30 cellular contexts compared by ENCODE assay signal in the genomic region with DNA sequence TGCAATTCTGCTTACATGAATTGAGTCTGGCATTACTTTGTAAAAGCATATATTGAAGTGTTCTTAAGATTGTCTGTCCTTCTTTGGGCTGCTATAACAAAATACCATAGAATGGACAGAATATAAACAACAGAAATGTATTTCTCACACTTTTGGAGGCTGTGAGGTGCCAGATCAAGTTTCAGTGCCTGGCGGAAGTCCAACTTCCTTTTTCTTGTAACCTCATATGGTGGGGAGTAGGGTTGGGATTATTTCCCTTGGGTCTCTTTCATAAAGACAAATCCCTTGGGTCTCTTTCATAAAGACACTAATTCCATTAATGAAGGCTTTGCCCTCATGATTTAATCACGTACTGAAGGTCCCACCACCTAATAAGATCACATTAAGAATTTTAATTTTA.
DNase-seq lines count a peak whose midpoint lies in the region; ATAC-seq and TF ChIP-seq lines count a peak whose summit lies in the region.
"Had no signal": no experiment of that assay in that cellular context is flagged by ENCODE, and none has a peak within 500 bp of the region (broad histone marks: within the 10 kb centered on the region; RNA-seq: fewer than 3 reads in every experiment).

No MANE protein-coding gene starts in this region.

- no TSS peak for BruUV-seq in A673 (replicated peaks; lab: Mats Ljungman, UMichigan)

- no peak for TF ChIP-seq CTCF in A673 (conservative IDR thresholded peaks at IDR 0.05; ENCODE audit: low read depth, low read length)
- no peak for TF ChIP-seq CTCF in vagina (IDR thresholded peaks at IDR 0.05)

- no peaks in the 10 kb centered on the region for H3K4me1 ChIP-seq in A673 (ENCODE audit: insufficient read depth, low read length, poor library complexity, severe bottlenecking)
- H3K4me1 ChIP-seq in vagina = peaks cover 16% of the 10 kb centered on the region
- H3K4me1 ChIP-seq: BE2C, gastroesophageal sphincter, neural progenitor cell, parathyroid adenoma, spleen had no signal

- H3K27ac ChIP-seq in A673 (ENCODE audit: low read depth, low read length, poor library complexity, severe bottlenecking) (no peak overlapping the region), vagina (no peak overlapping the region)
- H3K27ac ChIP-seq: gastroesophageal sphincter, neural progenitor cell, parathyroid adenoma, spleen had no signal

- intact Hi-C loops in A673 (cut with micrococcal nuclease; ENCODE audit: unreplicated experiment) (no loop called here), vagina (cut with DNase I) (no loop called here)

- H3K27me3 ChIP-seq in A673 (replicated peaks; ENCODE audit: insufficient read depth, low read depth, low read length, poor library complexity) = no peaks in the 10 kb centered on the region
- no peaks in the 10 kb centered on the region for H3K27me3 ChIP-seq in vagina
- H3K27me3 ChIP-seq: BE2C, gastroesophageal sphincter, neural progenitor cell, spleen had no signal

- CTCF ChIA-PET in A673 (lab: Charles Lee) = no interaction called here

- ATAC-seq in HG03342 (IDR thresholded peaks at IDR 0.05; ENCODE audit: unreplicated experiment) = no peak
- ATAC-seq: activated naive CD8-positive, alpha-beta T cell treated with anti-CD3 and anti-CD28 coated beads, Interleukin-2, amount 50 U/mL, for 24 hours; gastroesophageal sphincter; HCT116; left colon; right cardiac atrium; WTC11 had no signal

- POLR2A ChIA-PET in A673 (lab: Charles Lee; ENCODE audit: low non-redundant PET) = no interaction called here

- H3K4me3 ChIP-seq in A673 (ENCODE audit: low read depth, low read length, poor library complexity, severe bottlenecking) (no peak overlapping the region), vagina (no peak overlapping the region)
- H3K4me3 ChIP-seq: gastroesophageal sphincter, neural progenitor cell, spleen had no signal

- H3K36me3 ChIP-seq in A673 (ENCODE audit: insufficient read depth, low read length, poor library complexity, severe bottlenecking) (no peaks in the 10 kb centered on the region), vagina (no peaks in the 10 kb centered on the region)
- H3K36me3 ChIP-seq: BE2C, gastroesophageal sphincter, neural progenitor cell, spleen had no signal

- peak; percentile 24 for DNase-seq in A673 (ENCODE audit: low spot score)
- DNase-seq in GF-D8 (lab: John Stamatoyannopoulos, UW) = peak; percentile 35
- peak; percentile 31 for DNase-seq in NCI-H2171 (lab: John Stamatoyannopoulos, UW)
- peak; percentile 65 for DNase-seq in SKM-1 treated with dmso at 0.1 percent for 144 hours (lab: John Stamatoyannopoulos, UW; ENCODE audit: unreplicated experiment)
- DNase-seq in stimulated activated CD8-positive, alpha-beta memory T cell treated with anti-CD3 and anti-CD28 coated beads, Interleukin-4, amount 100 ng/mL, for 48 hours = no peak
- DNase-seq in NK-92 treated with Interleukin-12 subunit alpha and Interleukin-12 subunit beta, amount 100 ng/mL, for 24 hours (lab: John Stamatoyannopoulos, UW) = no peak
- DNase-seq in vagina (ENCODE audit: extremely low spot score in 2 of 2) = no peak
- DNase-seq: ACHN; activated CD4-positive, alpha-beta T cell treated with anti-CD3 and anti-CD28 coated beads, Interleukin-2, amount 10 ng/mL, durations not matched to agents 7 days and 5 days; activated naive CD8-positive, alpha-beta T cell treated with anti-CD3 and anti-CD28 coated beads, Interleukin-2, amount 50 U/mL, for 24 hours; activated T-cell treated with anti-CD3 and anti-CD28 coated beads, Interleukin-2, amount 50 U/mL, for 48 hours; BE2C; COR-L47; hippocampal formation; immature natural killer cell; IMR-90; left colon; mesenchymal stem cell; NCI-H1436 treated with DMSO at 0.1 percent for 48 hours; NCI-H526; right cardiac atrium; SK-N-SH; spleen; stimulated activated CD4-positive, alpha-beta T cell treated with anti-CD3 and anti-CD28 coated beads, Interleukin-2, amount 100 ng/mL, for 48 hours had no signal

- TF ChIP-seq POLR2A in vagina (IDR thresholded peaks at IDR 0.05) = no peak

- H3K9me3 ChIP-seq in A673 (ENCODE audit: low read depth, low read length, poor library complexity, severe bottlenecking) (no peaks in the 10 kb centered on the region), vagina (no peaks in the 10 kb centered on the region)
- H3K9me3 ChIP-seq: BE2C, gastroesophageal sphincter, SK-N-SH, spleen had no signal

Comparison
In these comparisons a context has a peak if more than half of its experiments do, and no peak if none do; other contexts are left out.
1. DNase-seq: peak in A673 (single experiment), GF-D8 (single experiment), NCI-H2171 (single experiment) and SKM-1 treated with dmso at 0.1 percent for 144 hours (single experiment); none in stimulated activated CD8-positive, alpha-beta memory T cell treated with anti-CD3 and anti-CD28 coated beads, Interleukin-4, amount 100 ng/mL, for 48 hours (single experiment), NK-92 treated with Interleukin-12 subunit alpha and Interleukin-12 subunit beta, amount 100 ng/mL, for 24 hours (single experiment) and vagina (0 of 2).